Comparison of ENCODE assay signal across 1 cellular context in genomic region chr14:103313704-103314103, GRCh38.
TF ChIP-seq lines count a peak whose summit lies in the region.

No MANE protein-coding gene starts in this region.

TF ChIP-seq in GM23338, 12 proteins besides CTCF, POLR2A, EP300 and RAD21 (continued from another document):
- TF ChIP-seq, protein P1, sequence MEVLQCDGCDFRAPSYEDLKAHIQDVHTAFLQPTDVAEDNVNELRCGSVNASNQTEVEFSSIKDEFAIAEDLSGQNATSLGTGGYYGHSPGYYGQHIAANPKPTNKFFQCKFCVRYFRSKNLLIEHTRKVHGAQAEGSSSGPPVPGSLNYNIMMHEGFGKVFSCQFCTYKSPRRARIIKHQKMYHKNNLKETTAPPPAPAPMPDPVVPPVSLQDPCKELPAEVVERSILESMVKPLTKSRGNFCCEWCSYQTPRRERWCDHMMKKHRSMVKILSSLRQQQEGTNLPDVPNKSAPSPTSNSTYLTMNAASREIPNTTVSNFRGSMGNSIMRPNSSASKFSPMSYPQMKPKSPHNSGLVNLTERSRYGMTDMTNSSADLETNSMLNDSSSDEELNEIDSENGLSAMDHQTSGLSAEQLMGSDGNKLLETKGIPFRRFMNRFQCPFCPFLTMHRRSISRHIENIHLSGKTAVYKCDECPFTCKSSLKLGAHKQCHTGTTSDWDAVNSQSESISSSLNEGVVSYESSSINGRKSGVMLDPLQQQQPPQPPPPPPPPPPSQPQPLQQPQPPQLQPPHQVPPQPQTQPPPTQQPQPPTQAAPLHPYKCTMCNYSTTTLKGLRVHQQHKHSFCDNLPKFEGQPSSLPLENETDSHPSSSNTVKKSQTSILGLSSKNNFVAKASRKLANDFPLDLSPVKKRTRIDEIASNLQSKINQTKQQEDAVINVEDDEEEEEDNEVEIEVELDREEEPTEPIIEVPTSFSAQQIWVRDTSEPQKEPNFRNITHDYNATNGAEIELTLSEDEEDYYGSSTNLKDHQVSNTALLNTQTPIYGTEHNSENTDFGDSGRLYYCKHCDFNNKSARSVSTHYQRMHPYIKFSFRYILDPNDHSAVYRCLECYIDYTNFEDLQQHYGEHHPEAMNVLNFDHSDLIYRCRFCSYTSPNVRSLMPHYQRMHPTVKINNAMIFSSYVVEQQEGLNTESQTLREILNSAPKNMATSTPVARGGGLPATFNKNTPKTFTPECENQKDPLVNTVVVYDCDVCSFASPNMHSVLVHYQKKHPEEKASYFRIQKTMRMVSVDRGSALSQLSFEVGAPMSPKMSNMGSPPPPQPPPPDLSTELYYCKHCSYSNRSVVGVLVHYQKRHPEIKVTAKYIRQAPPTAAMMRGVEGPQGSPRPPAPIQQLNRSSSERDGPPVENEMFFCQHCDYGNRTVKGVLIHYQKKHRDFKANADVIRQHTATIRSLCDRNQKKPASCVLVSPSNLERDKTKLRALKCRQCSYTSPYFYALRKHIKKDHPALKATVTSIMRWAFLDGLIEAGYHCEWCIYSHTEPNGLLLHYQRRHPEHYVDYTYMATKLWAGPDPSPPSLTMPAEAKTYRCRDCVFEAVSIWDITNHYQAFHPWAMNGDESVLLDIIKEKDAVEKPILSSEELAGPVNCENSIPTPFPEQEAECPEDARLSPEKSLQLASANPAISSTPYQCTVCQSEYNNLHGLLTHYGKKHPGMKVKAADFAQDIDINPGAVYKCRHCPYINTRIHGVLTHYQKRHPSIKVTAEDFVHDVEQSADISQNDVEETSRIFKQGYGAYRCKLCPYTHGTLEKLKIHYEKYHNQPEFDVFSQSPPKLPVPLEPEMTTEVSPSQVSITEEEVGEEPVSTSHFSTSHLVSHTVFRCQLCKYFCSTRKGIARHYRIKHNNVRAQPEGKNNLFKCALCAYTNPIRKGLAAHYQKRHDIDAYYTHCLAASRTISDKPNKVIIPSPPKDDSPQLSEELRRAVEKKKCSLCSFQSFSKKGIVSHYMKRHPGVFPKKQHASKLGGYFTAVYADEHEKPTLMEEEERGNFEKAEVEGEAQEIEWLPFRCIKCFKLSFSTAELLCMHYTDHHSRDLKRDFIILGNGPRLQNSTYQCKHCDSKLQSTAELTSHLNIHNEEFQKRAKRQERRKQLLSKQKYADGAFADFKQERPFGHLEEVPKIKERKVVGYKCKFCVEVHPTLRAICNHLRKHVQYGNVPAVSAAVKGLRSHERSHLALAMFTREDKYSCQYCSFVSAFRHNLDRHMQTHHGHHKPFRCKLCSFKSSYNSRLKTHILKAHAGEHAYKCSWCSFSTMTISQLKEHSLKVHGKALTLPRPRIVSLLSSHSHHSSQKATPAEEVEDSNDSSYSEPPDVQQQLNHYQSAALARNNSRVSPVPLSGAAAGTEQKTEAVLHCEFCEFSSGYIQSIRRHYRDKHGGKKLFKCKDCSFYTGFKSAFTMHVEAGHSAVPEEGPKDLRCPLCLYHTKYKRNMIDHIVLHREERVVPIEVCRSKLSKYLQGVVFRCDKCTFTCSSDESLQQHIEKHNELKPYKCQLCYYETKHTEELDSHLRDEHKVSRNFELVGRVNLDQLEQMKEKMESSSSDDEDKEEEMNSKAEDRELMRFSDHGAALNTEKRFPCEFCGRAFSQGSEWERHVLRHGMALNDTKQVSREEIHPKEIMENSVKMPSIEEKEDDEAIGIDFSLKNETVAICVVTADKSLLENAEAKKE (CRISPR knock-in tag; IDR thresholded peaks at IDR 0.05) = no peak
